In the genomic region with DNA sequence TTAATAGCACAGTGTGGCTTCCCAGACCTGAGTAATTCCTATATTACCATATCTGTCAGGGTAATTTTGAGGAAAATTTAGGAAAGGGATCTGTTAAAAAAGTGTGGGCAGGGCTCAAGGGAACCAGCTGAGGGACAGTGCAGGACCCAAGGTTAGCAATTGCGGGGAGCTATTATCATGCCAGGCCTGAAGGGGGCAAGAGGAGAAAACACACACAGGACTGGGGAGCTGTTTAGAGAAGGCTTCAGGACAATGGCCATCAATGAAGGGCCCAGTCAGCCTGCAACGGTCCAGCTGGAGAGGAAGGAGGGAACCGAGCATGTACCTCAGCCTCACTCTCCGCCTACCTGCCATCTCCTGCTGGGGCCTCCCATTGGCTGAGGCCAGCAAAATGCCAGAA, we compare ENCODE assay signal across 30 cellular contexts.
"Had no signal": no experiment of that assay in that cellular context is flagged by ENCODE, and none has a peak within 500 bp of the region (broad histone marks: within the 10 kb centered on the region; RNA-seq: fewer than 3 reads in every experiment).

No MANE protein-coding gene starts in this region.

- H3K4me1 Mint-ChIP-seq: stimulated activated effector memory CD8-positive, alpha-beta T cell treated with anti-CD3 and anti-CD28 coated beads, Interleukin-12 subunit alpha, Interleukin-12 subunit beta, amount 100 ng/mL, for 72 hours had no signal

- H3K4me3 Mint-ChIP-seq: activated CD4-positive, alpha-beta T cell treated with anti-CD3 and anti-CD28 coated beads for 36 hours; activated naive CD4-positive, alpha-beta T cell treated with anti-CD3 and anti-CD28 coated beads for 36 hours; activated naive CD8-positive, alpha-beta T cell treated with anti-CD3 and anti-CD28 coated beads for 36 hours; activated T-helper 1 cell treated with anti-CD3 and anti-CD28 coated beads, Interleukin-12 subunit alpha, Interleukin-12 subunit beta, Interleukin-2, Interleukin-4 antibody, amounts not matched to agents 30 ng/mL and 10 ng/mL and 1 ng/mL, durations not matched to agents 14 hours and 24 hours and 36 hours; brain; dendritic cell treated with granulocyte-macrophage colony-stimulating factor and Interleukin-4, amounts not matched to agents 40 ng/mL and 50 ng/mL, for 4 days; nephron; stimulated activated effector memory CD8-positive, alpha-beta T cell treated with anti-CD3 and anti-CD28 coated beads, Interleukin-12 subunit alpha, Interleukin-12 subunit beta, amount 100 ng/mL, for 72 hours; stimulated activated naive CD8-positive, alpha-beta T cell treated with anti-CD3 and anti-CD28 coated beads, Interleukin-15, Interleukin-2, amounts not matched to agents 100 ng/mL and 50 ng/mL, for 24 hours; T-helper 2 cell treated with Interferon-gamma antibody and Interleukin-4, amounts not matched to agents 5 μg/mL and 100 μg/mL, for 36 hours had no signal

- H3K9me3 Mint-ChIP-seq: activated T-helper 1 cell treated with anti-CD3 and anti-CD28 coated beads, Interleukin-12 subunit alpha, Interleukin-12 subunit beta, Interleukin-2, Interleukin-4 antibody, amounts not matched to agents 30 ng/mL and 10 ng/mL and 1 ng/mL, durations not matched to agents 14 hours and 24 hours and 36 hours; T-helper 2 cell treated with Interferon-gamma antibody and Interleukin-4, amounts not matched to agents 5 μg/mL and 100 μg/mL, for 36 hours had no signal

- H3K36me3 Mint-ChIP-seq: activated naive CD8-positive, alpha-beta T cell treated with anti-CD3 and anti-CD28 coated beads for 36 hours; brain; stimulated activated effector memory CD8-positive, alpha-beta T cell treated with anti-CD3 and anti-CD28 coated beads, Interleukin-12 subunit alpha, Interleukin-12 subunit beta, amount 100 ng/mL, for 72 hours had no signal

- H3K27ac ChIP-seq: epithelial cell of prostate, neutrophil, ovary, skin epidermis, upper lobe of left lung, vagina had no signal

- H3K27ac Mint-ChIP-seq: activated CD4-positive, alpha-beta T cell treated with anti-CD3 and anti-CD28 coated beads for 36 hours; activated naive CD4-positive, alpha-beta T cell treated with anti-CD3 and anti-CD28 coated beads for 36 hours; activated naive CD8-positive, alpha-beta T cell treated with anti-CD3 and anti-CD28 coated beads for 36 hours; activated T-helper 1 cell treated with anti-CD3 and anti-CD28 coated beads, Interleukin-12 subunit alpha, Interleukin-12 subunit beta, Interleukin-2, Interleukin-4 antibody, amounts not matched to agents 30 ng/mL and 10 ng/mL and 1 ng/mL, durations not matched to agents 14 hours and 24 hours and 36 hours; brain; dendritic cell treated with granulocyte-macrophage colony-stimulating factor and Interleukin-4, amounts not matched to agents 40 ng/mL and 50 ng/mL, for 4 days; nephron; progenitor cell of endocrine pancreas; stimulated activated effector memory CD8-positive, alpha-beta T cell treated with anti-CD3 and anti-CD28 coated beads, Interleukin-12 subunit alpha, Interleukin-12 subunit beta, amount 100 ng/mL, for 72 hours; stimulated activated naive CD8-positive, alpha-beta T cell treated with anti-CD3 and anti-CD28 coated beads, Interleukin-15, Interleukin-2, amounts not matched to agents 100 ng/mL and 50 ng/mL, for 24 hours; T-helper 2 cell treated with Interferon-gamma antibody and Interleukin-4, amounts not matched to agents 5 μg/mL and 100 μg/mL, for 36 hours had no signal

- ATAC-seq: activated CD4-positive, alpha-beta T cell treated with anti-CD3 and anti-CD28 coated beads for 36 hours; left cardiac atrium; sciatic nerve had no signal

- H3K4me1 ChIP-seq: ascending aorta, upper lobe of left lung, vagina had no signal

- H3K27me3 ChIP-seq: ascending aorta, neutrophil, ovary, upper lobe of left lung, vagina had no signal

- H3K36me3 ChIP-seq: ascending aorta, neutrophil, ovary, upper lobe of left lung, vagina had no signal

- FAIRE-seq: endometrium, frontal cortex, keratinocyte had no signal

- H3K4me3 ChIP-seq: ascending aorta, ovary, skin epidermis, upper lobe of left lung, vagina had no signal

- DNase-seq: activated CD4-positive, alpha-beta T cell treated with anti-CD3 and anti-CD28 coated beads for 36 hours; activated CD4-positive, CD25-positive, alpha-beta regulatory T cell; activated effector memory CD4-positive, alpha-beta T cell treated with anti-CD3 and anti-CD28 coated beads, Interleukin-2, amount 50 U/mL, for 16 hours; activated naive CD4-positive, alpha-beta T cell treated with anti-CD3 and anti-CD28 coated beads for 36 hours; activated naive CD8-positive, alpha-beta T cell treated with anti-CD3 and anti-CD28 coated beads for 36 hours; activated T-cell treated with anti-CD3 and anti-CD28 coated beads for 4 hours; central memory CD4-positive, alpha-beta T cell; effector CD4-positive, alpha-beta T cell; left cardiac atrium; left ventricle myocardium superior; ovary; stimulated activated CD4-positive, alpha-beta T cell treated with anti-CD3 and anti-CD28 coated beads, Interleukin-4, amount 100 ng/mL, for 24 hours; upper lobe of left lung had no signal

- H3K9me3 ChIP-seq: ascending aorta, neutrophil, ovary, upper lobe of left lung, vagina had no signal
